1 cellular context compared by ENCODE assay signal in the genomic region with DNA sequence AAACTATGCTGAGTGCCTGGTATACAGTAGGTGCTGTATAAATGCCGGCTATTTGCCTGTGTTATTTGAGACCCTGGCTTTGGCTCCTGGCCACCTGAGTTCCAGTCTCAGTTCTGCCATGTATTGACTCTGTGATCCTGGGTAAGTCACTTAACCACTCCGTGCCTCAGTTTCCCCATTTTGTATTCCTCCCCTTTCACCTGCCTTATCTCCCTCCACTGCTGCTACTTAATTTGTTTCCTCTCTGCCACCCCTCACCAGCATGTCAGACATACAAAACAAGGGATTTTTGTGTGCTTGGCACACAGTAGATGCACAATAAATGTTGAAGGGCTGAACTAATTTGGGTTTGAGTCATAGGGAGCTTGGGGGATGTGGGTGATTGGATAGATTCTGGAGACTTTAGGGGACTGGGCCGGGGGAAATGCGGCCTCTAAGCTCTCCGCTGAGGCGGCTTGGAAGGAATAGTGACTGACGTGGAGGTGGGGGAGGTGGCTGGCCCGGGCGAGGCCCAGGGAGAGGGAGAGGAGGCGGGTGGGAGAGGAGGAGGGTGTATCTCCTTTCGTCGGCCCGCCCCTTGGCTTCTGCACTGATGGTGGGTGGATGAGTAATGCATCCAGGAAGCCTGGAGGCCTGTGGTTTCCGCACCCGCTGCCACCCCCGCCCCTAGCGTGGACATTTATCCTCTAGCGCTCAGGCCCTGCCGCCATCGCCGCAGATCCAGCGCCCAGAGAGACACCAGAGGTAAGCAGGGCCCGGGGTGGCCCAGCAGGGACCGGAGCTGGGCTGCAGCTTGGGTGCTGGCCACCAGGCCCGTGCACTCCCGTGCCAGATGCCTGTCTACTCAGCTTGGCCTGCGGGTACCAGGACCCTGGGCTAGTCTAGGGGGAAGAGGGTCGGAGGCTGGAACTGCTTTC.
TF ChIP-seq lines count a peak whose summit lies in the region.

TIMP1 (plus strand) TSS at position 706 of the 917 bp plus-strand sequence. CDS start 980 bp downstream, outside the sequence.

TF ChIP-seq in H1, 55 proteins besides CTCF, POLR2A, EP300 and RAD21:
- TF ChIP-seq SUZ12 (IDR thresholded peaks at IDR 0.05; ENCODE audit: low read length) (no peak), EGR1 (IDR thresholded peaks at IDR 0.05; ENCODE audit: borderline replicate concordance, low read depth, low read length) (no peak), SIX5 (IDR thresholded peaks at IDR 0.05; ENCODE audit: low read depth, low read length) (no peak), ASH2L (IDR thresholded peaks at IDR 0.05; ENCODE audit: low read length) (peak; percentile 31), MAFK (IDR thresholded peaks at IDR 0.05; ENCODE audit: low read depth, low read length) (no peak), CREB1 (IDR thresholded peaks at IDR 0.05) (0 out of 2 replicates have a peak, but pooled peaks have one; percentile 42), KDM1A (IDR thresholded peaks at IDR 0.05; ENCODE audit: borderline replicate concordance, low read length) (no peak), KDM4A (IDR thresholded peaks at IDR 0.05; ENCODE audit: low read depth, low read length, severe bottlenecking) (peak; percentile 35)
